In the genomic region with DNA sequence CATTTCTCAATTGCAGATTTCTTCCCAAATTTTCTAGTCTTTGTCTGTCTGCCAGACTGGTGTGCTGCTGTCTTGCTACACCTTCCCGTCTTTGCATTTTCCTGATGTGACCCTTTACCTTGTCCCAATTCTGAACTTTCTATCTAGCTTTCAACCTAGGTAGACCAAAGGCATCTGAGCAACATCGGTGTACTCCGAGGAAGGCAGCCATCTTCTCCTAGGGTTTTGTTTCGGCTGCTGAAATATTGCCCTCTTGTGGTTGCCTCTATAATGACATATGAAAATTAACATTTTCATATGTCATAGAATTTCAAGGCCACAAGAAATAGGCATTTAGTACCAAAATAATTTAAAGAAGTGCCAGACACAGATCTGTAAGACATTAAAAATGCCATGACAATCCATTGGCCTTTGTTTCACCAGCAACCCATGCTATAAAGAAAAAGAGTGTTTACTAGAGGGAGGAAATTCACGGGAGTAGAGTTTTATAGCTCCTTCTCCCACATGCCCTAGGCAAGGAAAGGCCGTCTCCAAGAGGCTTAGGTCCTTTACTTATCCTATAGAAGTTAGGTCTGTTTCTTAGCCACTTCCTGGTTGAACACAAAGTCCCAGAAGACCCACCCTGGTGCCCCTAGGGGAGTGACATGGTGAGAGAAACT, we compare ENCODE assay signal across 8 cellular contexts. TPM values are rescaled to one million over a fixed set of nuclear protein-coding genes. Genes with fewer than 3 reads are reported as not detected.
DNase-seq lines count a peak whose midpoint lies in the region; ATAC-seq and TF ChIP-seq lines count a peak whose summit lies in the region.

No MANE protein-coding gene starts in this region.

- no peak for DNase-seq in AG09319 (ENCODE audit: extremely low read depth, low read depth)
- peak; percentile 60 for DNase-seq in GM13977 (ENCODE audit: low spot score)
- peak; percentile 30 to 41 for DNase-seq in NOMO-1 (lab: John Stamatoyannopoulos, UW; ENCODE audit: unreplicated experiment in 2 of 2)
- DNase-seq in activated naive CD4-positive, alpha-beta T cell treated with anti-CD3 and anti-CD28 coated beads, Interleukin-2, amount 10 ng/mL, durations not matched to agents 7 days and 5 days, result peak; percentile 47
- DNase-seq in glomerular visceral epithelial cell (ENCODE audit: extremely low spot score), result peak; percentile 22
- DNase-seq in pulmonary artery endothelial cell (ENCODE audit: low read depth, low spot score), result peak; percentile 17

- peak; percentile 53 for ATAC-seq in HG03095 (IDR thresholded peaks at IDR 0.05; ENCODE audit: unreplicated experiment)
- no peak for ATAC-seq in GM18873 (IDR thresholded peaks at IDR 0.05; ENCODE audit: low FRiP score, unreplicated experiment)

- H3K4me1 Mint-ChIP-seq in activated naive CD4-positive, alpha-beta T cell treated with anti-CD3 and anti-CD28 coated beads, Interleukin-2, amount 10 ng/mL, durations not matched to agents 7 days and 5 days, result peaks cover 8% of the 10 kb centered on the region

- peaks cover 24% of the 10 kb centered on the region for H3K27me3 Mint-ChIP-seq in activated naive CD4-positive, alpha-beta T cell treated with anti-CD3 and anti-CD28 coated beads, Interleukin-2, amount 10 ng/mL, durations not matched to agents 7 days and 5 days

- CTCF ChIA-PET in activated naive CD4-positive, alpha-beta T cell treated with anti-CD3 and anti-CD28 coated beads, Interleukin-2, amount 10 ng/mL, durations not matched to agents 7 days and 5 days (lab: Charles Lee), result interaction anchor here (0.7 to 12.3 kb wide), 35 partner anchors 8 to 1028 kb away, joined by 3 to 206 read pairs (median 5); a partner anchor contains a TSS

- TF ChIP-seq CTCF in AG09319 (IDR thresholded peaks at IDR 0.05; ENCODE audit: low read depth, low read length), result peak; percentile 67
- peak; percentile 67 for TF ChIP-seq CTCF in GM13977 (IDR thresholded peaks at IDR 0.05; ENCODE audit: extremely low read depth, insufficient read depth, missing control alignments)

- no peak overlapping the region for H3K27ac Mint-ChIP-seq in activated naive CD4-positive, alpha-beta T cell treated with anti-CD3 and anti-CD28 coated beads, Interleukin-2, amount 10 ng/mL, durations not matched to agents 7 days and 5 days

- H3K36me3 Mint-ChIP-seq in activated naive CD4-positive, alpha-beta T cell treated with anti-CD3 and anti-CD28 coated beads, Interleukin-2, amount 10 ng/mL, durations not matched to agents 7 days and 5 days, result no peaks in the 10 kb centered on the region

- no peaks in the 10 kb centered on the region for H3K9me3 Mint-ChIP-seq in activated naive CD4-positive, alpha-beta T cell treated with anti-CD3 and anti-CD28 coated beads, Interleukin-2, amount 10 ng/mL, durations not matched to agents 7 days and 5 days

- in situ Hi-C loops in GM13977 (cut with MboI; ENCODE audit: low pct_unique_long_range_greater_than_20kb, low sequenced_read_pairs, unreplicated experiment), result loop anchor here (25.0 kb wide), 1 partner anchor 366 kb away; no protein-coding TSS in a partner anchor

- H3K4me3 Mint-ChIP-seq in activated naive CD4-positive, alpha-beta T cell treated with anti-CD3 and anti-CD28 coated beads, Interleukin-2, amount 10 ng/mL, durations not matched to agents 7 days and 5 days, result peak overlapping the region; percentile 63

RNA-seq across cellular contexts. Expression of a gene that starts 23.4 kb away (rescaled TPM):
- not detected in 2 replicates for total RNA-seq in pulmonary artery endothelial cell

RNA-seq across cellular contexts. Expression of a gene that starts 41.4 kb away (rescaled TPM):
- total RNA-seq in pulmonary artery endothelial cell, result not detected in 2 replicates

RNA-seq across cellular contexts. Expression of a gene that starts 48.6 kb away (rescaled TPM):
- total RNA-seq in pulmonary artery endothelial cell, result not detected in 2 replicates
